Comparison of ENCODE assay signal across 16 cellular contexts in the genomic region with DNA sequence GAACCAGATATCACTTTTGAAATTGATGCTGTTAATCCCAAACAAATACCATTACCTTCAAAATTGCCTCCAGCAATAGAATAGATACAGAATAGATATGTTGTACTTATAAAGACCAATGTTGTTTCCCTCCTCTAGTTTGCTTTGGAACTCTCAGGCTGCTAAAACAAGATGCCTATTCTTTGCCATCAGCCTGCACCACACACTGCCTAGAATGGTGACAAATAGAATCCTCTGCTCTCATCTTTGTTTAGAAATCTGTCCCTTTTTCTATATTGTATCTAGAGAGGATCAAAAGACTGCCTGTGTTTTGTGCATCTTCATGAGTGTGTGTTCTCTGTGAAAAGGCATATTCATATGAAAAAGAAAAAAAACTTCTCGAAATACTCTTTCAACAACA.
DNase-seq lines count a peak whose midpoint lies in the region; ATAC-seq and TF ChIP-seq lines count a peak whose summit lies in the region.
"Had no signal": no experiment of that assay in that cellular context is flagged by ENCODE, and none has a peak within 500 bp of the region (broad histone marks: within the 10 kb centered on the region; RNA-seq: fewer than 3 reads in every experiment).

No MANE protein-coding gene starts in this region.

- no peaks in the 10 kb centered on the region for H3K36me3 ChIP-seq in PC-3 (ENCODE audit: low read depth, low read length)
- H3K36me3 ChIP-seq: BLaER1 treated with 17β-estradiol and CSF1 and Interleukin-3, amounts not matched to agents 10 nM and 100 nM had no signal

- no peak overlapping the region for H2AFZ ChIP-seq in PC-3 (ENCODE audit: low read length)

- no peak overlapping the region for H3K4me3 Mint-ChIP-seq in naive thymus-derived CD8-positive, alpha-beta T cell
- H3K4me3 Mint-ChIP-seq: CD4-positive, CD25-positive, alpha-beta regulatory T cell; HFFc6 had no signal

- H3K79me2 ChIP-seq in PC-3 (ENCODE audit: low read length): no peaks in the 10 kb centered on the region

- H3K27me3 Mint-ChIP-seq in naive thymus-derived CD8-positive, alpha-beta T cell: peaks cover 0 to 10% (median 3%) of the 10 kb centered on the region in 5 donors
- H3K27me3 Mint-ChIP-seq: CD4-positive, CD25-positive, alpha-beta regulatory T cell had no signal

- H3K4me3 ChIP-seq in dorsolateral prefrontal cortex (peak overlapping the region in 22 of 59 donors; percentile 2 to 39 (median 13)), PC-3 (ENCODE audit: low read length) (no peak overlapping the region)
- H3K4me3 ChIP-seq: BLaER1 treated with 17β-estradiol and CSF1 and Interleukin-3, amounts not matched to agents 10 nM and 100 nM had no signal

- DNase-seq in SK-MEL-5 (ENCODE audit: low read depth, low spot score): peak; percentile 19
- DNase-seq in dorsolateral prefrontal cortex: peak in 1 of 10 donors; percentile 33
- peak in 1 of 49 donors; percentile 29 for DNase-seq in substantia nigra (lab: John Stamatoyannopoulos, UW)
- no peak for DNase-seq in PC-3
- DNase-seq in NCI-H1694 treated with DMSO at 0.1 percent for 48 hours (lab: John Stamatoyannopoulos, UW): no peak
- DNase-seq in naive thymus-derived CD8-positive, alpha-beta T cell: no peak
- DNase-seq in cortex of kidney (lab: John Stamatoyannopoulos, UW): no peak
- DNase-seq: 8988T; AML-193; CD4-positive, CD25-positive, alpha-beta regulatory T cell; GF-D8; GOT3; HCEC 1CT; HFFc6 had no signal

- H3K9ac ChIP-seq in PC-3 (ENCODE audit: low read length): no peak overlapping the region
- H3K9ac ChIP-seq: BLaER1 treated with 17β-estradiol and CSF1 and Interleukin-3, amounts not matched to agents 10 nM and 100 nM had no signal

- no peak overlapping the region for H3K27ac Mint-ChIP-seq in naive thymus-derived CD8-positive, alpha-beta T cell
- H3K27ac Mint-ChIP-seq: CD4-positive, CD25-positive, alpha-beta regulatory T cell; HFFc6 had no signal

- H3K9me3 ChIP-seq in PC-3 (ENCODE audit: low read length): no peaks in the 10 kb centered on the region
- H3K9me3 ChIP-seq: BLaER1 treated with 17β-estradiol and CSF1 and Interleukin-3, amounts not matched to agents 10 nM and 100 nM had no signal

- H4K20me1 ChIP-seq in PC-3 (ENCODE audit: low read length): no peaks in the 10 kb centered on the region
- H4K20me1 ChIP-seq: BLaER1 treated with 17β-estradiol and CSF1 and Interleukin-3, amounts not matched to agents 10 nM and 100 nM had no signal

- intact Hi-C loops in dorsolateral prefrontal cortex (cut with DNase I) (loop anchor here in 1 of 2 donors (10.0 kb wide), 1 partner anchor 63 kb away; no protein-coding TSS in a partner anchor), PC-3 (cut with micrococcal nuclease) (no loop called here)

- H3K27me3 ChIP-seq in dorsolateral prefrontal cortex: no peaks in the 10 kb centered on the region
- H3K27me3 ChIP-seq in layer of hippocampus (ENCODE audit: control insufficient read depth, insufficient read depth, low read length): no peaks in the 10 kb centered on the region
- H3K27me3 ChIP-seq in PC-3 (ENCODE audit: low read length): no peaks in the 10 kb centered on the region
- H3K27me3 ChIP-seq: BLaER1 treated with 17β-estradiol and CSF1 and Interleukin-3, amounts not matched to agents 10 nM and 100 nM had no signal

- H3K9me3 Mint-ChIP-seq in naive thymus-derived CD8-positive, alpha-beta T cell: peaks cover 0 to 5% (median 0%) of the 10 kb centered on the region in 9 donors
- H3K9me3 Mint-ChIP-seq: HFFc6 had no signal

- TF ChIP-seq CTCF in dorsolateral prefrontal cortex (IDR thresholded peaks at IDR 0.05 in 54 of 56, conservative IDR thresholded peaks at IDR 0.05 in 2 of 56; ENCODE audit: low read depth in 1 of 56, partially characterized antibody in 56 of 56) (peak in 1 of 56 donors; percentile 10), PC-3 (conservative IDR thresholded peaks at IDR 0.05; ENCODE audit: low read depth, low read length) (no peak)

- no peaks in the 10 kb centered on the region for H3K36me3 Mint-ChIP-seq in naive thymus-derived CD8-positive, alpha-beta T cell
- H3K36me3 Mint-ChIP-seq: CD4-positive, CD25-positive, alpha-beta regulatory T cell had no signal

- in situ Hi-C loops in SK-MEL-5 (cut with HindIII; ENCODE audit: low pct_unique_long_range_greater_than_20kb, low sequenced_read_pairs): no loop called here

- H3K4me1 Mint-ChIP-seq in naive thymus-derived CD8-positive, alpha-beta T cell: no peaks in the 10 kb centered on the region
- H3K4me1 Mint-ChIP-seq: CD4-positive, CD25-positive, alpha-beta regulatory T cell had no signal

- H3K9me2 ChIP-seq in PC-3 (replicated peaks; ENCODE audit: low read length): no peaks in the 10 kb centered on the region

- H3K4me2 ChIP-seq in PC-3 (ENCODE audit: low read length): no peak overlapping the region
- H3K4me2 ChIP-seq: BLaER1 treated with 17β-estradiol and CSF1 and Interleukin-3, amounts not matched to agents 10 nM and 100 nM had no signal

- POLR2A ChIA-PET in PC-3 (lab: Charles Lee; ENCODE audit: unreplicated experiment): no interaction called here
- POLR2A ChIA-PET in naive thymus-derived CD8-positive, alpha-beta T cell (lab: Charles Lee): no interaction called here

- H3K27ac ChIP-seq in dorsolateral prefrontal cortex (peak overlapping the region; percentile 15 to 98 (median 90)), layer of hippocampus (ENCODE audit: low read depth, low read length) (peak overlapping the region; percentile 73), substantia nigra (ENCODE audit: low read depth, low read length, poor library complexity, severe bottlenecking) (peak overlapping the region; percentile 66), PC-3 (ENCODE audit: low read length) (no peak overlapping the region)
- H3K27ac ChIP-seq: BLaER1 treated with 17β-estradiol and CSF1 and Interleukin-3, amounts not matched to agents 10 nM and 100 nM had no signal

- no peak for ATAC-seq in PC-3
- no peak for ATAC-seq in naive thymus-derived CD8-positive, alpha-beta T cell

- H3F3A ChIP-seq in PC-3 (ENCODE audit: low read length, unreplicated experiment): no peaks in the 10 kb centered on the region

- CTCF ChIA-PET in PC-3 (lab: Charles Lee): no interaction called here

- H3K4me1 ChIP-seq in PC-3 (ENCODE audit: insufficient read depth, low read length): no peaks in the 10 kb centered on the region
- H3K4me1 ChIP-seq: BLaER1 treated with 17β-estradiol and CSF1 and Interleukin-3, amounts not matched to agents 10 nM and 100 nM had no signal

- no TSS peak for BruUV-seq in PC-3 (replicated peaks; lab: Mats Ljungman, UMichigan)
